In the genomic region with DNA sequence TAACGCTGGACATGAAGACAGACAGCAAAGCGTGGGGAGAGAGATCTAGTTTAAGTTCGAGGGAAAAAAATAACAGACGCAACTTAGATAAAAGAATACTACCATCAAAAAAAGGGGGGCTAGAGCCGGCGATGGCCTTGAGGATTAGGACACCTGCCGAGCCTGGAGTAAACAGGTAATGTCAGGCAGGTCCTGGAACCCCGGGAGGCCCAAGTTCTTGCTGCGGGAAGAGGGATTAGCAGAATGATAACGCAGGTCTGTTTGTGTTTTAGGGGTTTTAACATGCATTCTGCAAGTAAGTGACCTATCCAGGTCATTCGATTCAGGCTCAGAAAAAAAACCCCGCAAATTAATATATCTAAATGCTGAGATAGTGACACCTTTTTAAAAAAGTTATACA, we compare ENCODE assay signal across 8 cellular contexts. TPM values are rescaled to one million over a fixed set of nuclear protein-coding genes. Genes with fewer than 3 reads are reported as not detected.
DNase-seq lines count a peak whose midpoint lies in the region; ATAC-seq and TF ChIP-seq lines count a peak whose summit lies in the region.

No MANE protein-coding gene starts in this region.

- BruUV-seq in Calu3 (replicated peaks; lab: Mats Ljungman, UMichigan), result no TSS peak

- no peak for DNase-seq in Calu3
- DNase-seq in ascending aorta (ENCODE audit: low spot score in 2 of 2), result no peak
- DNase-seq in left lung, result no peak
- no peak for DNase-seq in COLO829 (ENCODE audit: low spot score)

- CTCF ChIA-PET in Calu3 (lab: Charles Lee), result no interaction called here

- H3K27ac ChIP-seq in ascending aorta, result peak overlapping the region; percentile 59 to 82
- H3K27ac ChIP-seq in left lung, result peak overlapping the region; percentile 75 to 96
- peak overlapping the region; percentile 60 for H3K27ac ChIP-seq in temporal lobe (ENCODE audit: low read depth, low read length)

- no peaks in the 10 kb centered on the region for H3K9me3 ChIP-seq in ascending aorta
- no peaks in the 10 kb centered on the region for H3K9me3 ChIP-seq in left lung

- H3K36me3 Mint-ChIP-seq in Calu3 (ENCODE audit: insufficient read depth, unreplicated experiment) (peaks cover 22% of the 10 kb centered on the region), IgD-negative memory B cell (no peaks in the 10 kb centered on the region)

- no peaks in the 10 kb centered on the region for H3K27me3 ChIP-seq in ascending aorta
- no peaks in the 10 kb centered on the region for H3K27me3 ChIP-seq in left lung

- H3K4me3 ChIP-seq in ascending aorta (peak overlapping the region; percentile 94 to 96), left lung (peak overlapping the region; percentile 82 to 93)

- H3K9me3 Mint-ChIP-seq in Calu3 (ENCODE audit: low read depth, unreplicated experiment) (no peaks in the 10 kb centered on the region), IgD-negative memory B cell (no peaks in the 10 kb centered on the region)

- H3K4me3 Mint-ChIP-seq in Calu3 (ENCODE audit: low read depth, unreplicated experiment) (peak overlapping the region; percentile 76), IgD-negative memory B cell (peak overlapping the region; percentile 84 to 97 (median 92))

- H3K4me1 Mint-ChIP-seq in Calu3 (ENCODE audit: low read depth, unreplicated experiment) (no peaks in the 10 kb centered on the region), IgD-negative memory B cell (peaks cover 11 to 16% (median 12%) of the 10 kb centered on the region in 3 donors)

- TF ChIP-seq CTCF in Calu3 (IDR thresholded peaks at IDR 0.05; ENCODE audit: unreplicated experiment) (no peak), ascending aorta (IDR thresholded peaks at IDR 0.05) (no peak), left lung (IDR thresholded peaks at IDR 0.05) (no peak)

- intact Hi-C loops in Calu3 (cut with micrococcal nuclease; ENCODE audit: unreplicated experiment), result no loop called here
- intact Hi-C loops in ascending aorta (cut with DNase I), result loop anchor here (5.0 kb wide), 1 partner anchor 476 kb away; the partner anchor contains the start of gene HIVEP1
- intact Hi-C loops in left lung (cut with DNase I), result no loop called here

- peak overlapping the region; percentile 63 for H3K27ac Mint-ChIP-seq in Calu3 (ENCODE audit: unreplicated experiment)
- H3K27ac Mint-ChIP-seq in IgD-negative memory B cell, result peak overlapping the region; percentile 63 to 93 (median 92)

- H3K4me1 ChIP-seq in ascending aorta (peaks cover 0 to 4% of the 10 kb centered on the region in 2 donors), left lung (peaks cover 0 to 45% of the 10 kb centered on the region in 2 donors)

- ATAC-seq in left lung, result no peak
- no peak for ATAC-seq in HG03520 (IDR thresholded peaks at IDR 0.05; ENCODE audit: unreplicated experiment)
- ATAC-seq in HG03571 (IDR thresholded peaks at IDR 0.05; ENCODE audit: unreplicated experiment), result no peak

- no peaks in the 10 kb centered on the region for H3K36me3 ChIP-seq in ascending aorta
- H3K36me3 ChIP-seq in left lung, result no peaks in the 10 kb centered on the region

- H3K27me3 Mint-ChIP-seq in Calu3 (ENCODE audit: unreplicated experiment) (no peaks in the 10 kb centered on the region), IgD-negative memory B cell (peaks cover 1% of the 10 kb centered on the region)

RNA-seq across cellular contexts. Expression of gene TMEM170B, which starts 0.8 kb away (rescaled TPM):
- total RNA-seq in Calu3 (2022), result 1.9 and 2.2 TPM in 2 replicates
- polyA plus RNA-seq in IgD-negative memory B cell, result 0.36 TPM
- 0.53 TPM for total RNA-seq in ascending aorta
- total RNA-seq in left lung, result 10 to 100 TPM in 1 of 2 donors, 1 to 10 TPM in 1; 5.4 to 10.1 TPM
- total RNA-seq in temporal lobe, result 47.9 TPM
